1 cellular context compared by ENCODE assay signal in the genomic region with DNA sequence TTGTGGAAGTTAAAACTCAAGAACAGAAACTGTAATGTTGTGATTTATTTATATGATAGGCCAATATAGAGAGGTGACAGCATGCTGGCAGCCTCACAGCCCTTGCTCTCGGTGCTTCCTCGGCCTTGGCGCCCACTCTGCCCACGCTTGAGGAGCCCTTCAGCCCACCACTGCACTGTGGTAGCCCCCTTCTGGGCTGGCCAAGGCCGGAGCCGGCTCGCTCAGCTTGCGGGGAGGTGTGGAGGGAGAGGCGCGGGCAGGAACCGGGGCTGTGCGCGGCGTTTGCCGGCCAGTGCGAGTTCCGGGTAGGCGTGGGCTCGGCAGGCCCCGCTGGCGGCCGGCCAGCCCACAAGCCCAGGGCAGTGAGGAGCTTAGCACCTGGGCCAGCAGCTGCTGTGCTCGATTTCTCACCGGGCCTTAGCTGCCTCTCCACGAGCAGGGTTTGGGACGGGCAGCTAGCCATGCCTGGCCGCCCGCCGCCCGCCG.
A peak's percentile ranks its signal among the peaks of the same experiment; 100 is the strongest.
TF ChIP-seq lines count a peak whose summit lies in the region.

No MANE protein-coding gene starts in this region.

TF ChIP-seq in HEK293, 187 proteins besides CTCF, POLR2A, EP300 and RAD21 (continued from another document):
- TF ChIP-seq, protein P1, sequence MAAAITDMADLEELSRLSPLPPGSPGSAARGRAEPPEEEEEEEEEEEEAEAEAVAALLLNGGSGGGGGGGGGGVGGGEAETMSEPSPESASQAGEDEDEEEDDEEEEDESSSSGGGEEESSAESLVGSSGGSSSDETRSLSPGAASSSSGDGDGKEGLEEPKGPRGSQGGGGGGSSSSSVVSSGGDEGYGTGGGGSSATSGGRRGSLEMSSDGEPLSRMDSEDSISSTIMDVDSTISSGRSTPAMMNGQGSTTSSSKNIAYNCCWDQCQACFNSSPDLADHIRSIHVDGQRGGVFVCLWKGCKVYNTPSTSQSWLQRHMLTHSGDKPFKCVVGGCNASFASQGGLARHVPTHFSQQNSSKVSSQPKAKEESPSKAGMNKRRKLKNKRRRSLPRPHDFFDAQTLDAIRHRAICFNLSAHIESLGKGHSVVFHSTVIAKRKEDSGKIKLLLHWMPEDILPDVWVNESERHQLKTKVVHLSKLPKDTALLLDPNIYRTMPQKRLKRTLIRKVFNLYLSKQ (tag by site-specific recombination; IDR thresholded peaks at IDR 0.05; ENCODE audit: borderline replicate concordance) = no peak
- TF ChIP-seq ZBTB20 (tag by site-specific recombination; IDR thresholded peaks at IDR 0.05) (peak; percentile 75), ZNF2 (tag by site-specific recombination; IDR thresholded peaks at IDR 0.05) (no peak), ZNF624 (tag by site-specific recombination; IDR thresholded peaks at IDR 0.05) (no peak), ZNF785 (tag by site-specific recombination; IDR thresholded peaks at IDR 0.05) (no peak), ZNF335 (tag by site-specific recombination; conservative IDR thresholded peaks at IDR 0.05) (peak; percentile 80), ZNF677 (tag by site-specific recombination; IDR thresholded peaks at IDR 0.05) (no peak), EGR2 (tag by site-specific recombination; IDR thresholded peaks at IDR 0.05; ENCODE audit: low read depth) (peak; percentile 71), ZNF843 (tag by site-specific recombination; IDR thresholded peaks at IDR 0.05) (no peak), KLF16 (tag by site-specific recombination; IDR thresholded peaks at IDR 0.05) (no peak), KLF9 (tag by site-specific recombination; IDR thresholded peaks at IDR 0.05; ENCODE audit: low read depth) (peak; percentile 39), ZNF837 (tag by site-specific recombination; IDR thresholded peaks at IDR 0.05) (no peak), ZFP69B (tag by site-specific recombination; IDR thresholded peaks at IDR 0.05) (no peak)
- TF ChIP-seq, protein P2, sequence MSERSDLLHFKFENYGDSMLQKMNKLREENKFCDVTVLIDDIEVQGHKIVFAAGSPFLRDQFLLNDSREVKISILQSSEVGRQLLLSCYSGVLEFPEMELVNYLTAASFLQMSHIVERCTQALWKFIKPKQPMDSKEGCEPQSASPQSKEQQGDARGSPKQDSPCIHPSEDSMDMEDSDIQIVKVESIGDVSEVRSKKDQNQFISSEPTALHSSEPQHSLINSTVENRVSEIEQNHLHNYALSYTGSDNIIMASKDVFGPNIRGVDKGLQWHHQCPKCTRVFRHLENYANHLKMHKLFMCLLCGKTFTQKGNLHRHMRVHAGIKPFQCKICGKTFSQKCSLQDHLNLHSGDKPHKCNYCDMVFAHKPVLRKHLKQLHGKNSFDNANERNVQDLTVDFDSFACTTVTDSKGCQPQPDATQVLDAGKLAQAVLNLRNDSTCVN (tag by site-specific recombination; optimal IDR thresholded peaks at IDR 0.05) = peak; percentile 71
- TF ChIP-seq, protein P3, sequence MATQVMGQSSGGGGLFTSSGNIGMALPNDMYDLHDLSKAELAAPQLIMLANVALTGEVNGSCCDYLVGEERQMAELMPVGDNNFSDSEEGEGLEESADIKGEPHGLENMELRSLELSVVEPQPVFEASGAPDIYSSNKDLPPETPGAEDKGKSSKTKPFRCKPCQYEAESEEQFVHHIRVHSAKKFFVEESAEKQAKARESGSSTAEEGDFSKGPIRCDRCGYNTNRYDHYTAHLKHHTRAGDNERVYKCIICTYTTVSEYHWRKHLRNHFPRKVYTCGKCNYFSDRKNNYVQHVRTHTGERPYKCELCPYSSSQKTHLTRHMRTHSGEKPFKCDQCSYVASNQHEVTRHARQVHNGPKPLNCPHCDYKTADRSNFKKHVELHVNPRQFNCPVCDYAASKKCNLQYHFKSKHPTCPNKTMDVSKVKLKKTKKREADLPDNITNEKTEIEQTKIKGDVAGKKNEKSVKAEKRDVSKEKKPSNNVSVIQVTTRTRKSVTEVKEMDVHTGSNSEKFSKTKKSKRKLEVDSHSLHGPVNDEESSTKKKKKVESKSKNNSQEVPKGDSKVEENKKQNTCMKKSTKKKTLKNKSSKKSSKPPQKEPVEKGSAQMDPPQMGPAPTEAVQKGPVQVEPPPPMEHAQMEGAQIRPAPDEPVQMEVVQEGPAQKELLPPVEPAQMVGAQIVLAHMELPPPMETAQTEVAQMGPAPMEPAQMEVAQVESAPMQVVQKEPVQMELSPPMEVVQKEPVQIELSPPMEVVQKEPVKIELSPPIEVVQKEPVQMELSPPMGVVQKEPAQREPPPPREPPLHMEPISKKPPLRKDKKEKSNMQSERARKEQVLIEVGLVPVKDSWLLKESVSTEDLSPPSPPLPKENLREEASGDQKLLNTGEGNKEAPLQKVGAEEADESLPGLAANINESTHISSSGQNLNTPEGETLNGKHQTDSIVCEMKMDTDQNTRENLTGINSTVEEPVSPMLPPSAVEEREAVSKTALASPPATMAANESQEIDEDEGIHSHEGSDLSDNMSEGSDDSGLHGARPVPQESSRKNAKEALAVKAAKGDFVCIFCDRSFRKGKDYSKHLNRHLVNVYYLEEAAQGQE (tag by site-specific recombination; IDR thresholded peaks at IDR 0.05) = 0 out of 2 replicates have a peak, but pooled peaks have one; percentile 38
- TF ChIP-seq, protein P4, sequence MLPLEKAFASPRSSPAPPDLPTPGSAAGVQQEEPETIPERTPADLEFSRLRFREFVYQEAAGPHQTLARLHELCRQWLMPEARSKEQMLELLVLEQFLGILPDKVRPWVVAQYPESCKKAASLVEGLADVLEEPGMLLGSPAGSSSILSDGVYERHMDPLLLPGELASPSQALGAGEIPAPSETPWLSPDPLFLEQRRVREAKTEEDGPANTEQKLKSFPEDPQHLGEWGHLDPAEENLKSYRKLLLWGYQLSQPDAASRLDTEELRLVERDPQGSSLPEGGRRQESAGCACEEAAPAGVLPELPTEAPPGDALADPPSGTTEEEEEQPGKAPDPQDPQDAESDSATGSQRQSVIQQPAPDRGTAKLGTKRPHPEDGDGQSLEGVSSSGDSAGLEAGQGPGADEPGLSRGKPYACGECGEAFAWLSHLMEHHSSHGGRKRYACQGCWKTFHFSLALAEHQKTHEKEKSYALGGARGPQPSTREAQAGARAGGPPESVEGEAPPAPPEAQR (tag by site-specific recombination; IDR thresholded peaks at IDR 0.05) = no peak
- TF ChIP-seq, protein P5, sequence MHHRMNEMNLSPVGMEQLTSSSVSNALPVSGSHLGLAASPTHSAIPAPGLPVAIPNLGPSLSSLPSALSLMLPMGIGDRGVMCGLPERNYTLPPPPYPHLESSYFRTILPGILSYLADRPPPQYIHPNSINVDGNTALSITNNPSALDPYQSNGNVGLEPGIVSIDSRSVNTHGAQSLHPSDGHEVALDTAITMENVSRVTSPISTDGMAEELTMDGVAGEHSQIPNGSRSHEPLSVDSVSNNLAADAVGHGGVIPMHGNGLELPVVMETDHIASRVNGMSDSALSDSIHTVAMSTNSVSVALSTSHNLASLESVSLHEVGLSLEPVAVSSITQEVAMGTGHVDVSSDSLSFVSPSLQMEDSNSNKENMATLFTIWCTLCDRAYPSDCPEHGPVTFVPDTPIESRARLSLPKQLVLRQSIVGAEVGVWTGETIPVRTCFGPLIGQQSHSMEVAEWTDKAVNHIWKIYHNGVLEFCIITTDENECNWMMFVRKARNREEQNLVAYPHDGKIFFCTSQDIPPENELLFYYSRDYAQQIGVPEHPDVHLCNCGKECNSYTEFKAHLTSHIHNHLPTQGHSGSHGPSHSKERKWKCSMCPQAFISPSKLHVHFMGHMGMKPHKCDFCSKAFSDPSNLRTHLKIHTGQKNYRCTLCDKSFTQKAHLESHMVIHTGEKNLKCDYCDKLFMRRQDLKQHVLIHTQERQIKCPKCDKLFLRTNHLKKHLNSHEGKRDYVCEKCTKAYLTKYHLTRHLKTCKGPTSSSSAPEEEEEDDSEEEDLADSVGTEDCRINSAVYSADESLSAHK (tag by site-specific recombination; IDR thresholded peaks at IDR 0.05) = no peak
